1 cellular context compared by ENCODE assay signal in genomic region chr14:92352158-92352985, GRCh38.
TF ChIP-seq lines count a peak whose summit lies in the region.

No MANE protein-coding gene starts in this region.

TF ChIP-seq in K562, 482 proteins besides CTCF, POLR2A, EP300 and RAD21 (continued from another document):
- TF ChIP-seq, protein P1, sequence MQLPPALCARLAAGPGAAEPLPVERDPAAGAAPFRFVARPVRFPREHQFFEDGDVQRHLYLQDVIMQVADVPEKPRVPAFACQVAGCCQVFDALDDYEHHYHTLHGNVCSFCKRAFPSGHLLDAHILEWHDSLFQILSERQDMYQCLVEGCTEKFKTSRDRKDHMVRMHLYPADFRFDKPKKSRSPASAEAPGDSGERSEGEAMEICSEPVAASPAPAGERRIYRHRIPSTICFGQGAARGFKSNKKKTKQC (CRISPR knock-in tag; IDR thresholded peaks at IDR 0.05), result no peak
- TF ChIP-seq MYBL2 (IDR thresholded peaks at IDR 0.05; ENCODE audit: low read depth) (no peak), MYBL2 (CRISPR knock-in tag; IDR thresholded peaks at IDR 0.05; ENCODE audit: borderline replicate concordance) (no peak)
